In genomic region chr9:120579139-120579749, GRCh38 we compare ENCODE assay signal across 8 cellular contexts. TPM values are rescaled to one million over a fixed set of nuclear protein-coding genes. Genes with fewer than 3 reads are reported as not detected.
DNase-seq lines count a peak whose midpoint lies in the region; ATAC-seq, FAIRE-seq and TF ChIP-seq lines count a peak whose summit lies in the region.

No MANE protein-coding gene starts in this region.

- no peaks in the 10 kb centered on the region for H3K4me1 Mint-ChIP-seq in astrocyte (ENCODE audit: low read depth, unreplicated experiment)

- TF ChIP-seq CTCF in astrocyte (IDR thresholded peaks at IDR 0.05; ENCODE audit: insufficient read depth, low read depth, low read length), result no peak
- TF ChIP-seq CTCF in kidney (IDR thresholded peaks at IDR 0.05; ENCODE audit: borderline replicate concordance, extremely low read depth, insufficient read depth), result no peak
- TF ChIP-seq CTCF in suprapubic skin (IDR thresholded peaks at IDR 0.05), result no peak

- H3K27ac ChIP-seq in astrocyte (ENCODE audit: low read depth, low read length) (peak overlapping the region; percentile 73), kidney (ENCODE audit: low read depth in 2 of 2, low read length in 2 of 2) (no peak overlapping the region), suprapubic skin (peak overlapping the region; percentile 88)

- H3K9me3 Mint-ChIP-seq in astrocyte (ENCODE audit: unreplicated experiment), result no peaks in the 10 kb centered on the region

- peaks cover 59% of the 10 kb centered on the region for H3K79me2 ChIP-seq in astrocyte (ENCODE audit: insufficient read depth, low read length)

- peaks cover 6% of the 10 kb centered on the region; the same call in 1 of the 2 replicates for H3K4me1 ChIP-seq in ES-I3 (ENCODE audit: insufficient read depth, low read length)
- peaks cover 20% of the 10 kb centered on the region for H3K4me1 ChIP-seq in astrocyte (ENCODE audit: insufficient read depth, low read length)
- peaks cover 11 to 12% of the 10 kb centered on the region in 2 donors for H3K4me1 ChIP-seq in kidney (ENCODE audit: control insufficient read depth in 1 of 2, insufficient read depth in 1 of 2, low read depth in 1 of 2, low read length in 2 of 2)
- peaks cover 16% of the 10 kb centered on the region for H3K4me1 ChIP-seq in suprapubic skin

- FAIRE-seq in astrocyte (lab: Jason Lieb, UNC), result no peak
- FAIRE-seq in kidney (lab: Jason Lieb, UNC), result no peak

- H3K27ac Mint-ChIP-seq in astrocyte (ENCODE audit: unreplicated experiment), result peak overlapping the region; percentile 89

- peaks cover 2% of the 10 kb centered on the region for H3K36me3 Mint-ChIP-seq in astrocyte (ENCODE audit: low read depth, unreplicated experiment)

- peak overlapping the region; percentile 96 for H3K4me3 Mint-ChIP-seq in astrocyte (ENCODE audit: unreplicated experiment)

- TF ChIP-seq EP300 in suprapubic skin (IDR thresholded peaks at IDR 0.05), result no peak

- H3K36me3 ChIP-seq in ES-I3 (ENCODE audit: insufficient read depth, low read length), result no peaks in the 10 kb centered on the region
- no peaks in the 10 kb centered on the region for H3K36me3 ChIP-seq in astrocyte (ENCODE audit: insufficient read depth, low read length)
- H3K36me3 ChIP-seq in kidney (ENCODE audit: control insufficient read depth in 1 of 2, insufficient read depth in 2 of 2, low read length in 2 of 2), result no peaks in the 10 kb centered on the region
- peaks cover 3% of the 10 kb centered on the region for H3K36me3 ChIP-seq in suprapubic skin

- H2AFZ ChIP-seq in astrocyte (ENCODE audit: low read depth, low read length), result peak overlapping the region; percentile 87

- WGBS in suprapubic skin, result 25% methylated on average over 9 of the region's 9 CpGs

- TF ChIP-seq POLR2A in suprapubic skin (IDR thresholded peaks at IDR 0.05), result no peak

- H4K20me1 ChIP-seq in astrocyte (ENCODE audit: insufficient read depth, low read length), result peaks cover 3% of the 10 kb centered on the region

- H3K27me3 ChIP-seq in astrocyte (ENCODE audit: insufficient read depth, low read length) (no peaks in the 10 kb centered on the region), suprapubic skin (no peaks in the 10 kb centered on the region)

- H3K4me3 ChIP-seq in astrocyte (ENCODE audit: insufficient read depth, low read depth, low read length) (peak overlapping the region; percentile 88), kidney (ENCODE audit: low read length in 2 of 2) (peak overlapping the region; percentile 85 to 94), suprapubic skin (peak overlapping the region; percentile 99)

- no peak for ATAC-seq in HG03108 (IDR thresholded peaks at IDR 0.05; ENCODE audit: unreplicated experiment)

- no peaks in the 10 kb centered on the region for H3K27me3 Mint-ChIP-seq in astrocyte (ENCODE audit: low read depth, unreplicated experiment)

- peak overlapping the region; percentile 91 for H3K4me2 ChIP-seq in astrocyte (ENCODE audit: low read length)

- DNase-seq in HuH-7 (ENCODE audit: low spot score) (peak; percentile 28), astrocyte (ENCODE audit: low read depth) (no peak), kidney (no peak), suprapubic skin (ENCODE audit: low spot score in 2 of 2) (no peak), anterior cingulate cortex (lab: John Stamatoyannopoulos, UW) (no peak), middle frontal gyrus (ENCODE audit: extremely low spot score, low spot score) (no peak)

- intact Hi-C loops in kidney (cut with DNase I), result no loop called here

- H3K9ac ChIP-seq in ES-I3 (ENCODE audit: low read depth, low read length) (peak overlapping the region; percentile 96), astrocyte (ENCODE audit: low read length) (peak overlapping the region; percentile 89), kidney (ENCODE audit: low read length in 2 of 2) (peak overlapping the region; percentile 71 to 77)

- H3K9me3 ChIP-seq in ES-I3 (ENCODE audit: control insufficient read depth, insufficient read depth, low read length) (no peaks in the 10 kb centered on the region), astrocyte (ENCODE audit: insufficient read depth, low read depth, low read length) (no peaks in the 10 kb centered on the region), kidney (ENCODE audit: control insufficient read depth in 1 of 2, low read length in 2 of 2) (no peaks in the 10 kb centered on the region), suprapubic skin (no peaks in the 10 kb centered on the region)

RNA-seq across cellular contexts. Expression of gene CDK5RAP2, which starts 0.7 kb away (rescaled TPM):
- 26.6 and 36.3 TPM in 2 replicates for total RNA-seq in astrocyte
- total RNA-seq in kidney, result 35.3 TPM
- polyA plus RNA-seq in kidney (ENCODE audit: insufficient read depth, low read depth, low replicate concordance), result 20.9 TPM
- 100 to 1,000 TPM in 1 of 4 donors, 10 to 100 TPM in 3; 60.1 to 105 (median 64.3) TPM for total RNA-seq in suprapubic skin

Comparison
In these comparisons a context has a peak if more than half of its experiments do, and no peak if none do; other contexts are left out.
1. H3K27ac ChIP-seq: peak in astrocyte (single experiment) and suprapubic skin (single experiment); none in kidney (0 of 2).
2. Peak in every context shown above with its lines, with median percentiles within 50 percentile points of each other: H3K9ac ChIP-seq and H3K4me3 ChIP-seq.